In the genomic region with DNA sequence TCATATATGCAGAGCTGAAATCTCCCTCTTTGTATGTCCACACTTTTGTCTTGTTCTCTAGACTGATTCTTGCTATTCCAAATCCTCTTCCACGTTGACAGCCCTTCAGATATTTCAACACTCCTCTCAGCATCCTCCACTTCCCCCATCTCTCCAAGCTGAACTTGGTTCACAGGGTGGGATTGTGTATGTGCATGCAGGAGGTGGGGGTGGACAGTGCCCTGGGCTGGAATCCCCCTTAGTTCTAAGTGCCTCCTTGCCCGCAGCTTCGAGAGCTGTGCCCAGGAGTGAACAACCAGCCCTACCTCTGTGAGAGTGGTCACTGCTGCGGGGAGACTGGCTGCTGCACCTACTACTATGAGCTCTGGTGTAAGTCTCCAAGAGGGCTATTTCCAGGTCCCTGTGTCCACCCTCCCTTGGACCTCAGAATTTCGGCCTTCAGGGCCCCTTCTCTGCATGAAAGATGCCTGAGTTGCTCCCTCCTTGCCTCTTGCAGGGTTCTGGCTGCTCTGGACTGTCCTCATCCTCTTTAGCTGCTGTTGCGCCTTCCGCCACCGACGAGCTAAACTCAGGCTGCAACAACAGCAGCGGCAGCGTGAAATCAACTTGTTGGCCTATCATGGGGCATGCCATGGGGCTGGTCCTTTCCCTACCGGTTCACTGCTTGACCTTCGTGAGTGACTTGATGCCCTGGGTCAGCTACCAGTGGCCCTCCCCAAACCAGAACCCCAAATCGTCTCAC, we compare ENCODE assay signal across 11 cellular contexts. TPM values are rescaled to one million over a fixed set of nuclear protein-coding genes. Genes with fewer than 3 reads are reported as not detected.
DNase-seq lines count a peak whose midpoint lies in the region; ATAC-seq and TF ChIP-seq lines count a peak whose summit lies in the region.
"Had no signal": no experiment of that assay in that cellular context is flagged by ENCODE, and none has a peak within 500 bp of the region (broad histone marks: within the 10 kb centered on the region; RNA-seq: fewer than 3 reads in every experiment).

No MANE protein-coding gene starts in this region.

- no peaks in the 10 kb centered on the region for H3K9me3 Mint-ChIP-seq in activated T-cell treated with anti-CD3 and anti-CD28 coated beads, Interleukin-2, amount 50 U/mL, for 24 hours
- H3K9me3 Mint-ChIP-seq in stimulated activated naive B cell treated with anti-CD40 and anti-IgM and Interleukin-4, amounts not matched to agents 10 μg/mL and 1 μg/mL and 100 μg/mL, for 72 hours, result no peaks in the 10 kb centered on the region

- ATAC-seq in stimulated activated naive B cell treated with anti-CD40 and anti-IgM and Interleukin-4, amounts not matched to agents 10 μg/mL and 1 μg/mL and 100 μg/mL, for 72 hours (replicated peaks), result no peak
- ATAC-seq in HG03460 (IDR thresholded peaks at IDR 0.05; ENCODE audit: unreplicated experiment) (no peak), HG02973 (IDR thresholded peaks at IDR 0.05; ENCODE audit: unreplicated experiment) (no peak)

- peak overlapping the region; percentile 96; the same call in 1 of the 2 replicates for H3K27ac ChIP-seq in VCaP

- peak overlapping the region; percentile 97 for H3K27ac Mint-ChIP-seq in activated T-cell treated with anti-CD3 and anti-CD28 coated beads, Interleukin-2, amount 50 U/mL, for 24 hours
- H3K27ac Mint-ChIP-seq in stimulated activated naive B cell treated with anti-CD40 and anti-IgM and Interleukin-4, amounts not matched to agents 10 μg/mL and 1 μg/mL and 100 μg/mL, for 72 hours, result peak overlapping the region; percentile 39

- peak overlapping the region; percentile 97 for H3K4me3 ChIP-seq in fibroblast of pulmonary artery (replicated peaks; ENCODE audit: low read depth, low read length)

- no peaks in the 10 kb centered on the region for H3K27me3 Mint-ChIP-seq in activated T-cell treated with anti-CD3 and anti-CD28 coated beads, Interleukin-2, amount 50 U/mL, for 24 hours
- no peaks in the 10 kb centered on the region for H3K27me3 Mint-ChIP-seq in stimulated activated naive B cell treated with anti-CD40 and anti-IgM and Interleukin-4, amounts not matched to agents 10 μg/mL and 1 μg/mL and 100 μg/mL, for 72 hours

- H3K4me1 Mint-ChIP-seq in activated T-cell treated with anti-CD3 and anti-CD28 coated beads, Interleukin-2, amount 50 U/mL, for 24 hours (ENCODE audit: low read depth), result peaks cover 58% of the 10 kb centered on the region
- peaks cover 42 to 74% of the 10 kb centered on the region in 2 donors for H3K4me1 Mint-ChIP-seq in stimulated activated naive B cell treated with anti-CD40 and anti-IgM and Interleukin-4, amounts not matched to agents 10 μg/mL and 1 μg/mL and 100 μg/mL, for 72 hours

- DNase-seq in activated T-cell treated with anti-CD3 and anti-CD28 coated beads, Interleukin-2, amount 50 U/mL, for 24 hours, result no peak
- DNase-seq in activated T-cell treated with anti-CD3 and anti-CD28 coated beads, Interleukin-2, amount 50 U/mL, for 48 hours, result no peak
- DNase-seq in fibroblast of pulmonary artery (ENCODE audit: low read depth) (no peak), mesenteric fat pad (ENCODE audit: low spot score) (no peak)
- DNase-seq in stimulated activated naive B cell treated with anti-CD40 and anti-IgM and Interleukin-4, amounts not matched to agents 10 μg/mL and 1 μg/mL and 100 μg/mL, for 72 hours, result no peak
- DNase-seq: activated CD8-positive, alpha-beta memory T cell treated with anti-CD3 and anti-CD28 coated beads, Interleukin-2, amount 50 U/mL, for 4 hours; HCEC 1CT; NCI-H187 treated with DMSO at 0.1 percent for 48 hours had no signal

- TF ChIP-seq CTCF in VCaP (conservative IDR thresholded peaks at IDR 0.05) (no peak), fibroblast of pulmonary artery (IDR thresholded peaks at IDR 0.05; ENCODE audit: low read length, missing control alignments) (no peak)

- H3K4me3 Mint-ChIP-seq in activated T-cell treated with anti-CD3 and anti-CD28 coated beads, Interleukin-2, amount 50 U/mL, for 24 hours, result peak overlapping the region; percentile 92
- H3K4me3 Mint-ChIP-seq in stimulated activated naive B cell treated with anti-CD40 and anti-IgM and Interleukin-4, amounts not matched to agents 10 μg/mL and 1 μg/mL and 100 μg/mL, for 72 hours, result peak overlapping the region; percentile 84 to 94

- H3K36me3 Mint-ChIP-seq in activated T-cell treated with anti-CD3 and anti-CD28 coated beads, Interleukin-2, amount 50 U/mL, for 24 hours (ENCODE audit: low read depth), result peaks cover 75% of the 10 kb centered on the region
- H3K36me3 Mint-ChIP-seq in stimulated activated naive B cell treated with anti-CD40 and anti-IgM and Interleukin-4, amounts not matched to agents 10 μg/mL and 1 μg/mL and 100 μg/mL, for 72 hours, result peaks cover 25 to 55% of the 10 kb centered on the region in 2 donors

RNA-seq across cellular contexts. Expression of gene WBP1, which starts 1.3 kb away (rescaled TPM):
- 45.5 TPM for total RNA-seq in mesenteric fat pad

RNA-seq across cellular contexts. Expression of gene INO80B, which starts 4.7 kb away (rescaled TPM):
- total RNA-seq in mesenteric fat pad, result 30.6 TPM

RNA-seq across cellular contexts. Expression of gene MOGS, which starts 5.6 kb away (rescaled TPM):
- total RNA-seq in mesenteric fat pad, result 45.6 TPM

RNA-seq across cellular contexts. Expression of gene MRPL53, which starts 12.9 kb away (rescaled TPM):
- total RNA-seq in mesenteric fat pad, result 102 TPM

RNA-seq across cellular contexts. Expression of gene RTKN, which starts 17.8 kb away (rescaled TPM):
- 11.3 TPM for total RNA-seq in mesenteric fat pad
